13 cellular contexts compared by ENCODE assay signal in the genomic region with DNA sequence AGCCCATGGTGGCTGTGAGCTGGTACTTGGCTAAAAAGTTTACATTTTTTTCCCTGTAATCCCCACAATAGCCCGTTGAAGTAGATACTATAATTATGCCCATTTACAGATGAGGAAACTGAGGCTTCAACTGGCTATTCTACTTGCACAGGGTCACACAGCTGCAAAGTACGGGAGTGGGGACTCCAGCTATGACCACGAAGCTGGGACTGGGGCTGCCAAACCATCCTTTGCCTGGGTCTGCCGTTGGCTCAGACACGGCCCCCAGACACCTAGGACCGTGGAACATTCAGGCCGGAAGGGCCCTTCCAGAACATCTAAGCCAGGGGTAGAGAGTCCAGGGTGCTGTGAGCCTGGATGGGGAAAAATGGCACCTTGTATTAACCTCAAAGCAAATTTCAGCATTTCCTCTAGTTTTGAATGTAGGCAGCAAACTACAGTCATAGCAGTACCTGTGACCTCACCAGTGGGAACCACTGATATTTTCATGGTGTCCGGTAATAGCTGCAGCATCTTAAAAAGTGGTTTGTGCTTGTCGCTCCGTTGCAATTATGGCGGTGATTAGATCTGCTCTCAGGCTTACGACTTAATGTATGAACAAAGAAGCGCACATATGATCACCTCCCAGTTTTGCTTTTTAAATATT. TPM values are rescaled to one million over a fixed set of nuclear protein-coding genes. Genes with fewer than 3 reads are reported as not detected.
DNase-seq lines count a peak whose midpoint lies in the region; ATAC-seq and TF ChIP-seq lines count a peak whose summit lies in the region.
"Had no signal": no experiment of that assay in that cellular context is flagged by ENCODE, and none has a peak within 500 bp of the region (broad histone marks: within the 10 kb centered on the region; RNA-seq: fewer than 3 reads in every experiment).

No MANE protein-coding gene starts in this region.

- no peak overlapping the region for H3K4me3 ChIP-seq in left ventricle myocardium inferior

- peaks cover 26% of the 10 kb centered on the region for H3K4me1 ChIP-seq in left ventricle myocardium inferior

- H3K36me3 ChIP-seq in left ventricle myocardium inferior: no peaks in the 10 kb centered on the region

- peaks cover 67% of the 10 kb centered on the region for H3K27me3 ChIP-seq in left ventricle myocardium inferior (ENCODE audit: low read depth)

- no peaks in the 10 kb centered on the region for H3K9me3 ChIP-seq in left ventricle myocardium inferior (replicated peaks)

- intact Hi-C loops in left ventricle myocardium inferior (cut with micrococcal nuclease) (no loop called here), left cardiac atrium (cut with DNase I) (no loop called here)

- TF ChIP-seq CTCF in left ventricle myocardium inferior (IDR thresholded peaks at IDR 0.05; ENCODE audit: borderline replicate concordance): no peak

- no peak overlapping the region for H3K27ac ChIP-seq in left ventricle myocardium inferior (replicated peaks)

- no peak for ATAC-seq in left cardiac atrium
- peak; percentile 74 for ATAC-seq in GM21529 (IDR thresholded peaks at IDR 0.05; ENCODE audit: unreplicated experiment)
- ATAC-seq in HG03457 (IDR thresholded peaks at IDR 0.05; ENCODE audit: unreplicated experiment): peak; percentile 53
- peak; percentile 44 for ATAC-seq in stimulated activated naive CD8-positive, alpha-beta T cell treated with anti-CD3 and anti-CD28 coated beads, Interleukin-15, Interleukin-2, amounts not matched to agents 100 U/mL and 50 U/mL, for 24 hours

- DNase-seq in left ventricle myocardium inferior (peak; percentile 9), left cardiac atrium (no peak), amniotic stem cell (lab: John Stamatoyannopoulos, UW) (no peak), NCI-H146 treated with DMSO at 0.1 percent for 48 hours (lab: John Stamatoyannopoulos, UW; ENCODE audit: unreplicated experiment) (no peak)
- DNase-seq in stimulated activated naive CD8-positive, alpha-beta T cell treated with anti-CD3 and anti-CD28 coated beads, Interleukin-15, Interleukin-2, amounts not matched to agents 100 U/mL and 50 U/mL, for 24 hours: peak; percentile 27
- DNase-seq in stimulated activated CD4-positive, alpha-beta T cell treated with anti-CD3 and anti-CD28 coated beads, Interleukin-12 subunit alpha, Interleukin-12 subunit beta, amount 100 ng/mL, for 4 hours: no peak
- DNase-seq: AML-193, naive B cell, NCI-H2081 treated with DMSO at 0.1 percent for 48 hours had no signal

RNA-seq across cellular contexts. Expression of gene TP73, which starts 4.3 kb away (rescaled TPM):
- 0.05 TPM for total RNA-seq in left ventricle myocardium inferior
- total RNA-seq in left cardiac atrium: under 1 TPM in 1 of 2 donors, not detected in 1; 0.06 TPM
- total RNA-seq: dermis microvascular lymphatic vessel endothelial cell, HT1080 had no signal

RNA-seq across cellular contexts. Expression of gene WRAP73, which starts 6.7 kb away (rescaled TPM):
- total RNA-seq in left ventricle myocardium inferior (12.7 TPM), left cardiac atrium (10 to 100 TPM; 11.3 to 11.8 TPM)

RNA-seq across cellular contexts. Expression of gene TPRG1L, which starts 31.8 kb away (rescaled TPM):
- total RNA-seq in left ventricle myocardium inferior (54.0 TPM), left cardiac atrium (10 to 100 TPM; 41.3 to 42.6 TPM)

RNA-seq across cellular contexts. Expression of gene MEGF6, which starts 45.3 kb away (rescaled TPM):
- total RNA-seq in left ventricle myocardium inferior (9.5 TPM), left cardiac atrium (10 to 100 TPM; 12.4 to 15.8 TPM)

Comparison
In these comparisons a context has a peak if more than half of its experiments do, and no peak if none do; other contexts are left out.
1. DNase-seq: peak in left ventricle myocardium inferior (single experiment) and stimulated activated naive CD8-positive, alpha-beta T cell treated with anti-CD3 and anti-CD28 coated beads, Interleukin-15, Interleukin-2, amounts not matched to agents 100 U/mL and 50 U/mL, for 24 hours (single experiment); none in left cardiac atrium (single experiment), amniotic stem cell (single experiment), stimulated activated CD4-positive, alpha-beta T cell treated with anti-CD3 and anti-CD28 coated beads, Interleukin-12 subunit alpha, Interleukin-12 subunit beta, amount 100 ng/mL, for 4 hours (single experiment) and NCI-H146 treated with DMSO at 0.1 percent for 48 hours (single experiment).
2. ATAC-seq: peak in GM21529 (single experiment), HG03457 (single experiment) and stimulated activated naive CD8-positive, alpha-beta T cell treated with anti-CD3 and anti-CD28 coated beads, Interleukin-15, Interleukin-2, amounts not matched to agents 100 U/mL and 50 U/mL, for 24 hours (single experiment); none in left cardiac atrium (0 of 2).